In genomic region chr9:5718296-5719032, GRCh38 we compare ENCODE assay signal across 13 cellular contexts.
DNase-seq lines count a peak whose midpoint lies in the region; ATAC-seq and TF ChIP-seq lines count a peak whose summit lies in the region.
"Had no signal": no experiment of that assay in that cellular context is flagged by ENCODE, and none has a peak within 500 bp of the region (broad histone marks: within the 10 kb centered on the region; RNA-seq: fewer than 3 reads in every experiment).

No MANE protein-coding gene starts in this region.

- H3K9me3 Mint-ChIP-seq in HFFc6 = peaks cover 14% of the 10 kb centered on the region
- H3K9me3 Mint-ChIP-seq in activated naive CD4-positive, alpha-beta T cell treated with anti-CD3 and anti-CD28 coated beads for 36 hours = peaks cover 7% of the 10 kb centered on the region

- H3K4me1 ChIP-seq in ACC112 (ENCODE audit: control insufficient read depth, insufficient read depth, low read length, unreplicated experiment) (peaks cover 26% of the 10 kb centered on the region), adipocyte (ENCODE audit: control insufficient read depth, insufficient read depth, low read length) (peaks cover 22% of the 10 kb centered on the region)
- H3K4me1 ChIP-seq: parathyroid adenoma, spleen had no signal

- H3K4me3 ChIP-seq in ACC112 (ENCODE audit: low read depth, low read length) (no peak overlapping the region), adipocyte (ENCODE audit: low read length) (no peak overlapping the region)
- H3K4me3 ChIP-seq: spleen had no signal

- peak overlapping the region; percentile 61 for H3K27ac Mint-ChIP-seq in HFFc6
- H3K27ac Mint-ChIP-seq in activated naive CD4-positive, alpha-beta T cell treated with anti-CD3 and anti-CD28 coated beads for 36 hours = no peak overlapping the region

- H3K4me1 Mint-ChIP-seq in HFFc6 (ENCODE audit: low read depth) = peaks cover 62% of the 10 kb centered on the region
- peaks cover 16% of the 10 kb centered on the region for H3K4me1 Mint-ChIP-seq in activated naive CD4-positive, alpha-beta T cell treated with anti-CD3 and anti-CD28 coated beads for 36 hours (ENCODE audit: low read depth)

- H3K36me3 Mint-ChIP-seq in HFFc6 (ENCODE audit: low read depth) = peaks cover 62% of the 10 kb centered on the region
- H3K36me3 Mint-ChIP-seq in activated naive CD4-positive, alpha-beta T cell treated with anti-CD3 and anti-CD28 coated beads for 36 hours (ENCODE audit: low read depth) = peaks cover 44% of the 10 kb centered on the region

- H3K9me3 ChIP-seq in adipocyte (ENCODE audit: control insufficient read depth, low read length) = no peaks in the 10 kb centered on the region
- H3K9me3 ChIP-seq: BE2C had no signal

- H3K36me3 ChIP-seq in ACC112 (ENCODE audit: insufficient read depth, low read length) = peaks cover 31% of the 10 kb centered on the region
- peaks cover 45% of the 10 kb centered on the region for H3K36me3 ChIP-seq in adipocyte (ENCODE audit: control insufficient read depth, insufficient read depth, low read length, severe bottlenecking)
- H3K36me3 ChIP-seq: BE2C had no signal

- ATAC-seq in GM18519 (IDR thresholded peaks at IDR 0.05; ENCODE audit: low FRiP score, unreplicated experiment) (no peak), GM21381 (IDR thresholded peaks at IDR 0.05; ENCODE audit: unreplicated experiment) (no peak)

- CTCF ChIA-PET in activated naive CD4-positive, alpha-beta T cell treated with anti-CD3 and anti-CD28 coated beads for 36 hours (lab: Charles Lee) = interaction anchor here (0.5 kb wide), 1 partner anchor 46 kb away, joined by 3 read pairs; no protein-coding TSS in a partner anchor

- H3K4me3 Mint-ChIP-seq in HFFc6 = peak overlapping the region; percentile 31; the same call in 1 of the 2 replicates
- H3K4me3 Mint-ChIP-seq in activated naive CD4-positive, alpha-beta T cell treated with anti-CD3 and anti-CD28 coated beads for 36 hours = no peak overlapping the region

- H2AFZ ChIP-seq in ACC112 (ENCODE audit: low read length, unreplicated experiment) = no peak overlapping the region
- H2AFZ ChIP-seq: parathyroid adenoma had no signal

- no peak overlapping the region for H3K9ac ChIP-seq in adipocyte (ENCODE audit: low read length)
- H3K9ac ChIP-seq: parathyroid adenoma had no signal

- H3K27me3 ChIP-seq in ACC112 (ENCODE audit: insufficient read depth, low read length) (no peaks in the 10 kb centered on the region), adipocyte (replicated peaks; ENCODE audit: control insufficient read depth, insufficient read depth, low read length) (no peaks in the 10 kb centered on the region)
- H3K27me3 ChIP-seq: BE2C, spleen had no signal

- H3K27me3 Mint-ChIP-seq in HFFc6 (ENCODE audit: insufficient read depth) = peaks cover 3% of the 10 kb centered on the region
- no peaks in the 10 kb centered on the region for H3K27me3 Mint-ChIP-seq in activated naive CD4-positive, alpha-beta T cell treated with anti-CD3 and anti-CD28 coated beads for 36 hours (ENCODE audit: low read depth)

- H3K27ac ChIP-seq in ACC112 (ENCODE audit: low read depth, low read length) = peak overlapping the region; percentile 9; the same call in 1 of the 2 replicates
- H3K27ac ChIP-seq: parathyroid adenoma, spleen had no signal

- TF ChIP-seq CTCF in HFFc6 (IDR thresholded peaks at IDR 0.05) = no peak

- H3K79me2 ChIP-seq in ACC112 (ENCODE audit: control insufficient read depth, insufficient read depth, low read length, unreplicated experiment) = no peaks in the 10 kb centered on the region
- H3K79me2 ChIP-seq: parathyroid adenoma had no signal

- DNase-seq in HFFc6 (peak; percentile 35), adipocyte (ENCODE audit: low read depth) (peak; percentile 74), kidney glomerular epithelial cell (lab: John Stamatoyannopoulos, UW) (peak; percentile 53), cerebellar cortex (ENCODE audit: low spot score) (no peak)
- DNase-seq in activated naive CD4-positive, alpha-beta T cell treated with anti-CD3 and anti-CD28 coated beads for 36 hours = no peak
- DNase-seq: activated CD4-positive, alpha-beta T cell treated with anti-CD3 and anti-CD28 coated beads, Interleukin-2, amount 50 U/mL, for 48 hours; BE2C; midbrain; spleen had no signal

- intact Hi-C loops in activated naive CD4-positive, alpha-beta T cell treated with anti-CD3 and anti-CD28 coated beads for 36 hours (cut with micrococcal nuclease) = no loop called here

Comparison
In these comparisons a context has a peak if more than half of its experiments do, and no peak if none do; other contexts are left out.
1. DNase-seq: peak in HFFc6 (single experiment), adipocyte (single experiment) and kidney glomerular epithelial cell (single experiment); none in cerebellar cortex (single experiment) and activated naive CD4-positive, alpha-beta T cell treated with anti-CD3 and anti-CD28 coated beads for 36 hours (single experiment).